ENCODE assay signal across 11 cellular contexts in the genomic region with DNA sequence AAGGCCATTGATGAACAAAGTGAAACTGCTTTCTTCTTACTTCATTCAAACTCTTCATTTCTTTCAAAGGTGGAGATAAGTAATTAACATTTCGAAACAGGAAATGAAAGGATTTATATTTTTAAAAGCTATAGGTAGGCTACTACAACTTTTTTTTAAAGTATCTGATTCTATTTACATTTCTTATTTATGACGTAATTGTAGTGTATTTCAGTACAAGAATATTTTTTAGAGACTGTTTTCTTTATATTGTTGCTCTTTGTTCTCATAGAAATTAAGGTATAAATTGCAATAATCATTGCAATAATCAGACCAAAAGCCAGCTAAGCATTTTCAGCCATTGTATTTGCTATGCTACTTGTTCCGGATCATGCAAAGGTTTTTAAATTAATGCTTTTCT. TPM values are rescaled to one million over a fixed set of nuclear protein-coding genes. Genes with fewer than 3 reads are reported as not detected.
DNase-seq lines count a peak whose midpoint lies in the region; ATAC-seq and TF ChIP-seq lines count a peak whose summit lies in the region.
"Had no signal": no experiment of that assay in that cellular context is flagged by ENCODE, and none has a peak within 500 bp of the region (broad histone marks: within the 10 kb centered on the region; RNA-seq: fewer than 3 reads in every experiment).

No MANE protein-coding gene starts in this region.

- H3K36me3 Mint-ChIP-seq in chondrocyte (ENCODE audit: low read depth) = no peaks in the 10 kb centered on the region
- H3K36me3 Mint-ChIP-seq in neural progenitor cell = peaks cover 2% of the 10 kb centered on the region

- TF ChIP-seq POLR2A in uterus (IDR thresholded peaks at IDR 0.05) = no peak

- no peak for ATAC-seq in DND-41 (ENCODE audit: insufficient read depth, low read depth)
- ATAC-seq in GM21528 (IDR thresholded peaks at IDR 0.05; ENCODE audit: low FRiP score, unreplicated experiment) = no peak

- H3K9me3 Mint-ChIP-seq in chondrocyte (ENCODE audit: low read depth) = no peaks in the 10 kb centered on the region
- no peaks in the 10 kb centered on the region for H3K9me3 Mint-ChIP-seq in neural progenitor cell
- H3K9me3 Mint-ChIP-seq: activated B cell treated with CpG ODN at 0.5 μM for 24 hours had no signal

- H2AFZ ChIP-seq in DND-41 (ENCODE audit: low read depth, low read length) (no peak overlapping the region), neural progenitor cell (replicated peaks) (no peak overlapping the region)

- TF ChIP-seq CTCF in DND-41 (IDR thresholded peaks at IDR 0.05; ENCODE audit: borderline replicate concordance, extremely low read depth, low read length, poor library complexity, severe bottlenecking) (no peak), chondrocyte (IDR thresholded peaks at IDR 0.05) (no peak), neural progenitor cell (IDR thresholded peaks at IDR 0.05) (no peak), uterus (IDR thresholded peaks at IDR 0.05) (no peak)

- H3K4me3 Mint-ChIP-seq in chondrocyte (ENCODE audit: unreplicated experiment) (peak overlapping the region; percentile 88), neural progenitor cell (peak overlapping the region; percentile 93)

- peak overlapping the region; percentile 46; the same call in 1 of the 2 replicates for H3K27ac ChIP-seq in DND-41 (ENCODE audit: low read length)
- H3K27ac ChIP-seq in neural progenitor cell = no peak overlapping the region
- H3K27ac ChIP-seq in uterus = no peak overlapping the region

- H3K79me2 ChIP-seq in DND-41 (ENCODE audit: insufficient read depth, low read length) = peaks cover 98% of the 10 kb centered on the region
- H3K79me2 ChIP-seq in neural progenitor cell (ENCODE audit: low read depth) = peaks cover 100% of the 10 kb centered on the region

- H3K4me3 ChIP-seq in DND-41 (ENCODE audit: low read depth in 1 of 2, low read length in 2 of 2) (peak overlapping the region; percentile 40 to 62; a peak in 2 of 4 replicates), MG63 (peak overlapping the region; percentile 51), neural progenitor cell (peak overlapping the region; percentile 67), uterus (peak overlapping the region in 1 of 2 donors; percentile 33)

- H3K9me3 ChIP-seq in DND-41 (ENCODE audit: insufficient read depth, low read length, severe bottlenecking) = no peaks in the 10 kb centered on the region
- no peaks in the 10 kb centered on the region for H3K9me3 ChIP-seq in MG63
- no peaks in the 10 kb centered on the region for H3K9me3 ChIP-seq in neural progenitor cell (ENCODE audit: low read depth)
- H3K9me3 ChIP-seq in uterus = no peaks in the 10 kb centered on the region

- H4K20me1 ChIP-seq in DND-41 (ENCODE audit: insufficient read depth, low read length) = no peaks in the 10 kb centered on the region; the same call in 1 of the 2 replicates
- peaks cover 81% of the 10 kb centered on the region for H4K20me1 ChIP-seq in neural progenitor cell (ENCODE audit: low read depth)

- H3K4me2 ChIP-seq in DND-41 (ENCODE audit: insufficient read depth, low read length) = peak overlapping the region; percentile 63
- H3K4me2 ChIP-seq in neural progenitor cell = peak overlapping the region; percentile 87

- H3K4me1 ChIP-seq in DND-41 (ENCODE audit: insufficient read depth, low read length) = peaks cover 32% of the 10 kb centered on the region
- peaks cover 39% of the 10 kb centered on the region for H3K4me1 ChIP-seq in neural progenitor cell
- peaks cover 7 to 9% of the 10 kb centered on the region in 2 donors for H3K4me1 ChIP-seq in uterus

- H3K4me1 Mint-ChIP-seq in chondrocyte (ENCODE audit: low read depth) (peaks cover 75% of the 10 kb centered on the region), neural progenitor cell (peaks cover 53% of the 10 kb centered on the region)

- H3K27me3 Mint-ChIP-seq in chondrocyte (ENCODE audit: low read depth) = no peaks in the 10 kb centered on the region
- H3K27me3 Mint-ChIP-seq in neural progenitor cell (ENCODE audit: insufficient read depth, low read depth) = no peaks in the 10 kb centered on the region
- H3K27me3 Mint-ChIP-seq: activated B cell treated with CpG ODN at 0.5 μM for 24 hours had no signal

- no peak overlapping the region for H3K27ac Mint-ChIP-seq in chondrocyte (ENCODE audit: unreplicated experiment)
- no peak overlapping the region for H3K27ac Mint-ChIP-seq in neural progenitor cell

- H3F3A ChIP-seq in neural progenitor cell (ENCODE audit: low read depth) = peaks cover 3% of the 10 kb centered on the region

- DNase-seq in DND-41 = no peak
- DNase-seq in MG63 = no peak
- DNase-seq in chondrocyte (ENCODE audit: low spot score) = no peak
- DNase-seq in neural progenitor cell (ENCODE audit: low spot score) = no peak
- DNase-seq in DMS79 (lab: John Stamatoyannopoulos, UW) = no peak
- no peak for DNase-seq in T1000 (lab: John Stamatoyannopoulos, UW)
- DNase-seq in uterus = no peak
- DNase-seq: activated B cell treated with CpG ODN at 0.5 μM for 24 hours, hippocampal formation, nucleus accumbens had no signal

- H3K36me3 ChIP-seq in DND-41 (ENCODE audit: insufficient read depth, low read length) (no peaks in the 10 kb centered on the region), MG63 (peaks cover 2% of the 10 kb centered on the region), neural progenitor cell (peaks cover 3% of the 10 kb centered on the region), uterus (no peaks in the 10 kb centered on the region)

- intact Hi-C loops in uterus (cut with DNase I; ENCODE audit: low total_unique reads) = no loop called here

- peak overlapping the region; percentile 55 for H3K9ac ChIP-seq in DND-41 (ENCODE audit: low read depth, low read length)
- peak overlapping the region; percentile 33 for H3K9ac ChIP-seq in neural progenitor cell

- no peaks in the 10 kb centered on the region for H3K27me3 ChIP-seq in DND-41 (ENCODE audit: insufficient read depth, low read length, poor library complexity)
- H3K27me3 ChIP-seq in MG63 = no peaks in the 10 kb centered on the region
- H3K27me3 ChIP-seq in neural progenitor cell = no peaks in the 10 kb centered on the region
- no peaks in the 10 kb centered on the region for H3K27me3 ChIP-seq in uterus

RNA-seq across cellular contexts. Expression of gene ZFAND6, which starts 13.7 kb away (rescaled TPM):
- total RNA-seq in MG63 (2014; rRNA removed; shearing (Covaris generic); ENCODE audit: low replicate concordance) = 174 and 254 TPM in 2 replicates
- 46.8 to 55.7 TPM (median 49.3 TPM) in 3 replicates for total RNA-seq in chondrocyte
- total RNA-seq in neural progenitor cell (ENCODE audit: low replicate concordance) = 221 and 329 TPM in 2 replicates
- 100 to 1,000 TPM; 119 to 452 (median 172) TPM for total RNA-seq in uterus
